ENCODE assay signal across 25 cellular contexts in genomic region chr18:51078026-51078425, GRCh38.
"Had no signal": no experiment of that assay in that cellular context is flagged by ENCODE, and none has a peak within 500 bp of the region (broad histone marks: within the 10 kb centered on the region; RNA-seq: fewer than 3 reads in every experiment).

No MANE protein-coding gene starts in this region.

- H3K27me3 ChIP-seq: colonic mucosa, esophagus squamous epithelium, gastrocnemius medialis, heart right ventricle had no signal

- H3K9me3 ChIP-seq: colonic mucosa, esophagus squamous epithelium, gastrocnemius medialis, heart right ventricle, left ventricle myocardium inferior, lower lobe of right lung, mucosa of descending colon had no signal

- FAIRE-seq: endometrium, keratinocyte had no signal

- DNase-seq: colonic mucosa; cortex of kidney; effector CD8-positive, alpha-beta T cell; effector memory CD8-positive, alpha-beta T cell; endodermal cell; erythroblast; esophagus squamous epithelium; foreskin fibroblast; foreskin melanocyte; gastrocnemius medialis; glutamatergic neuron; head of caudate nucleus; heart right ventricle; hippocampal formation; left colon; left ventricle myocardium inferior; lower lobe of right lung; mesenchymal stem cell; mucosa of descending colon; naive B cell had no signal

- ATAC-seq: effector memory CD8-positive, alpha-beta T cell; esophagus mucosa; gastrocnemius medialis; left colon; left lobe of liver; lower lobe of right lung; mucosa of descending colon had no signal

- H3K4me1 ChIP-seq: colonic mucosa, esophagus squamous epithelium, lower lobe of right lung had no signal

- H3K4me3 ChIP-seq: colonic mucosa, esophagus squamous epithelium, gastrocnemius medialis, heart right ventricle, left ventricle myocardium inferior, lower lobe of right lung, mucosa of descending colon had no signal

- H3K27ac ChIP-seq: colonic mucosa, epithelial cell of prostate, esophagus squamous epithelium, heart right ventricle, left ventricle myocardium inferior, lower lobe of right lung had no signal
